22 cellular contexts compared by ENCODE assay signal in genomic region chr2:213177685-213178084, GRCh38. TPM values are rescaled to one million over a fixed set of nuclear protein-coding genes. Genes with fewer than 3 reads are reported as not detected.
DNase-seq lines count a peak whose midpoint lies in the region; FAIRE-seq and TF ChIP-seq lines count a peak whose summit lies in the region.
"Had no signal": no experiment of that assay in that cellular context is flagged by ENCODE, and none has a peak within 500 bp of the region (broad histone marks: within the 10 kb centered on the region; RNA-seq: fewer than 3 reads in every experiment).

No MANE protein-coding gene starts in this region.

- no peaks in the 10 kb centered on the region for H3K79me1 ChIP-seq in neuronal stem cell (ENCODE audit: low read depth, low read length)

- no peak for DNase-seq in GM18507 (ENCODE audit: extremely low spot score, insufficient read length, low read depth)
- DNase-seq in bronchial epithelial cell (ENCODE audit: low read depth): peak; percentile 31
- DNase-seq in neuronal stem cell (ENCODE audit: low spot score): no peak
- no peak for DNase-seq in cerebellum (ENCODE audit: low spot score)
- no peak for DNase-seq in activated effector memory CD4-positive, alpha-beta T cell treated with anti-CD3 and anti-CD28 coated beads, Interleukin-2, amount 50 U/mL, for 16 hours
- no peak for DNase-seq in H4 (ENCODE audit: low spot score)
- no peak for DNase-seq in NCI-H510A (lab: John Stamatoyannopoulos, UW)
- DNase-seq: Caco-2; CD4-positive, CD25-positive, alpha-beta regulatory T cell; CD8-positive, alpha-beta T cell; DMS 273 treated with DMSO at 0.1 percent for 48 hours; DMS79; GM23248; H9 had no signal

- H3K4me3 ChIP-seq in bronchial epithelial cell (ENCODE audit: low read depth, low read length): no peak overlapping the region
- H3K4me3 ChIP-seq in neuronal stem cell (ENCODE audit: low read length in 2 of 2): no peak overlapping the region
- H3K4me3 ChIP-seq: BLaER1, GM23248 had no signal

- H3K36me3 ChIP-seq in bronchial epithelial cell (ENCODE audit: control insufficient read depth, insufficient read depth, low read length) (no peaks in the 10 kb centered on the region), neuronal stem cell (replicated peaks in 1 of 2; ENCODE audit: control insufficient read depth in 2 of 2, insufficient read depth in 2 of 2, low read length in 2 of 2) (no peaks in the 10 kb centered on the region)
- H3K36me3 ChIP-seq: BLaER1 had no signal

- no peak overlapping the region for H2AK5ac ChIP-seq in neuronal stem cell (ENCODE audit: low read depth, low read length)

- no peak overlapping the region for H2BK15ac ChIP-seq in neuronal stem cell (ENCODE audit: low read length)

- FAIRE-seq in GM18507 (lab: Jason Lieb, UNC): peak; percentile 5
- FAIRE-seq in bronchial epithelial cell (lab: Jason Lieb, UNC): no peak
- FAIRE-seq: A204.1, D721Med, G401.6, GM12892, GM19239, H1 had no signal

- no peak overlapping the region for H2BK120ac ChIP-seq in neuronal stem cell (ENCODE audit: low read depth, low read length)

- H3K4me1 ChIP-seq in neuronal stem cell (ENCODE audit: control insufficient read depth in 2 of 2, insufficient read depth in 1 of 2, low read depth in 1 of 2, low read length in 2 of 2): no peaks in the 10 kb centered on the region

- no peak overlapping the region for H4K91ac ChIP-seq in neuronal stem cell (ENCODE audit: low read depth, low read length, poor library complexity)

- no peak overlapping the region for H3K9ac ChIP-seq in neuronal stem cell (ENCODE audit: low read depth, low read length, poor library complexity)
- H3K9ac ChIP-seq: BLaER1, GM23248 had no signal

- H3K4ac ChIP-seq in neuronal stem cell (ENCODE audit: low read length): no peak overlapping the region

- H3K27me3 ChIP-seq in bronchial epithelial cell (ENCODE audit: control insufficient read depth, insufficient read depth, low read length): no peaks in the 10 kb centered on the region
- no peaks in the 10 kb centered on the region for H3K27me3 ChIP-seq in neuronal stem cell (ENCODE audit: control insufficient read depth in 3 of 3, insufficient read depth in 3 of 3, low read depth in 1 of 3, low read length in 3 of 3)
- H3K27me3 ChIP-seq: BLaER1 had no signal

- H2AFZ ChIP-seq in neuronal stem cell (ENCODE audit: low read length): peak overlapping the region; percentile 9
- H2AFZ ChIP-seq: GM23248 had no signal

- H2BK5ac ChIP-seq in neuronal stem cell (ENCODE audit: low read length): no peak overlapping the region

- H2BK12ac ChIP-seq in neuronal stem cell (ENCODE audit: low read length): no peak overlapping the region

- no peak overlapping the region for H3K27ac ChIP-seq in neuronal stem cell (replicated peaks; ENCODE audit: low read length)
- H3K27ac ChIP-seq: BLaER1, C4-2B, GM23248 had no signal

- no peak overlapping the region for H3K23ac ChIP-seq in neuronal stem cell (ENCODE audit: low read depth, low read length, poor library complexity)

- no peaks in the 10 kb centered on the region for H3K9me3 ChIP-seq in neuronal stem cell (replicated peaks in 1 of 2; ENCODE audit: control insufficient read depth in 2 of 2, insufficient read depth in 1 of 2, low read depth in 1 of 2, low read length in 2 of 2)
- H3K9me3 ChIP-seq: BLaER1, Caco-2 had no signal

- no peak for TF ChIP-seq CTCF in bronchial epithelial cell (IDR thresholded peaks at IDR 0.05; ENCODE audit: insufficient read depth, low read length, severe bottlenecking)

- no peak overlapping the region for H3K18ac ChIP-seq in neuronal stem cell (ENCODE audit: low read length)

- no peak overlapping the region for H3K14ac ChIP-seq in neuronal stem cell (ENCODE audit: low read length)

- H4K8ac ChIP-seq in neuronal stem cell (ENCODE audit: low read depth, low read length): no peak overlapping the region

- H3K4me2 ChIP-seq in neuronal stem cell (ENCODE audit: insufficient read depth, low read length, poor library complexity, severe bottlenecking): no peak overlapping the region
- H3K4me2 ChIP-seq: BLaER1 had no signal

- no CpG with 5 or more reads among the region's 1 CpG for WGBS in neuronal stem cell (ENCODE audit: extremely low coverage in 2 of 2, insufficient read length in 2 of 2, insufficient replicate concordance in 1 of 2), 2 donors

RNA-seq across cellular contexts. Expression of gene IKZF2, which starts 26.3 kb away (rescaled TPM):
- total RNA-seq in bronchial epithelial cell (9.0 and 27.4 TPM in 2 replicates), cerebellum (17.7 TPM)
- polyA plus RNA-seq in neuronal stem cell (2013, experiment 1 of 2): 9.7 TPM
- 10.6 TPM for polyA plus RNA-seq in neuronal stem cell (2013, experiment 2 of 2)
- total RNA-seq in H4 (2014; rRNA removed; shearing (Covaris generic)): 0.68 and 1.7 TPM in 2 replicates
